ENCODE assay signal across 9 cellular contexts in genomic region chr11:124108158-124108557, GRCh38. TPM values are rescaled to one million over a fixed set of nuclear protein-coding genes. Genes with fewer than 3 reads are reported as not detected.
A peak's percentile ranks its signal among the peaks of the same experiment; 100 is the strongest.
DNase-seq lines count a peak whose midpoint lies in the region; ATAC-seq and TF ChIP-seq lines count a peak whose summit lies in the region.
"Had no signal": no experiment of that assay in that cellular context is flagged by ENCODE, and none has a peak within 500 bp of the region (broad histone marks: within the 10 kb centered on the region; RNA-seq: fewer than 3 reads in every experiment).

No MANE protein-coding gene starts in this region.

- H3K27me3 Mint-ChIP-seq in CD8-positive, alpha-beta T cell (ENCODE audit: low read depth): peaks cover 12% of the 10 kb centered on the region

- TF ChIP-seq CTCF in fibroblast of lung (conservative IDR thresholded peaks at IDR 0.05 in 1 of 2, IDR thresholded peaks at IDR 0.05 in 1 of 2; ENCODE audit: low read depth in 1 of 2, low read length in 2 of 2): peak; percentile 11 to 45
- no peak for TF ChIP-seq CTCF in CD8-positive, alpha-beta T cell (IDR thresholded peaks at IDR 0.05)

- H3K4me3 Mint-ChIP-seq in CD8-positive, alpha-beta T cell: no peak overlapping the region

- peak; percentile 71 for ATAC-seq in GM21529 (IDR thresholded peaks at IDR 0.05; ENCODE audit: unreplicated experiment)
- no peak for ATAC-seq in CD8-positive, alpha-beta T cell
- no peak for ATAC-seq in HG03025 (IDR thresholded peaks at IDR 0.05; ENCODE audit: low FRiP score, unreplicated experiment)

- no peaks in the 10 kb centered on the region for H3K79me2 ChIP-seq in fibroblast of lung (ENCODE audit: control insufficient read depth, insufficient read depth, low read length)

- H4K20me1 ChIP-seq in fibroblast of lung (ENCODE audit: control insufficient read depth, extremely low read depth, insufficient read depth, low read length): no peaks in the 10 kb centered on the region

- no peaks in the 10 kb centered on the region for H3K36me3 Mint-ChIP-seq in CD8-positive, alpha-beta T cell

- no peaks in the 10 kb centered on the region for H3K9me3 ChIP-seq in fibroblast of lung (ENCODE audit: control insufficient read depth, insufficient read depth, low read depth, low read length)
- H3K9me3 ChIP-seq in CD8-positive, alpha-beta T cell (ENCODE audit: low read length): no peaks in the 10 kb centered on the region

- H3K4me1 Mint-ChIP-seq in CD8-positive, alpha-beta T cell (ENCODE audit: low read depth): no peaks in the 10 kb centered on the region

- H3K9ac ChIP-seq in fibroblast of lung (ENCODE audit: insufficient read depth, low read length): no peak overlapping the region
- H3K9ac ChIP-seq: KMS-11 had no signal

- H3K4me3 ChIP-seq in fibroblast of lung (replicated peaks in 1 of 4; ENCODE audit: control extremely low read depth in 1 of 4, insufficient read depth in 1 of 4, low read depth in 3 of 4, low read length in 4 of 4): no peak overlapping the region
- H3K4me3 ChIP-seq in CD8-positive, alpha-beta T cell (ENCODE audit: low read depth, low read length): no peak overlapping the region

- H2AFZ ChIP-seq in fibroblast of lung (ENCODE audit: low read length): no peak overlapping the region

- H3K27ac ChIP-seq in fibroblast of lung (ENCODE audit: insufficient read depth, low read length): no peak overlapping the region
- no peak overlapping the region for H3K27ac ChIP-seq in CD8-positive, alpha-beta T cell (ENCODE audit: low read depth, low read length)
- H3K27ac ChIP-seq: KMS-11 had no signal

- CTCF ChIA-PET in CD8-positive, alpha-beta T cell (lab: Charles Lee): no interaction called here

- no peak overlapping the region for H3K4me2 ChIP-seq in fibroblast of lung (ENCODE audit: extremely low read depth, insufficient read depth, low read length)
- H3K4me2 ChIP-seq: KMS-11 had no signal

- no peaks in the 10 kb centered on the region for H3K9me3 Mint-ChIP-seq in CD8-positive, alpha-beta T cell

- DNase-seq in DMS53 (lab: John Stamatoyannopoulos, UW): peak; percentile 80
- DNase-seq in NCI-H2081 (lab: John Stamatoyannopoulos, UW): peak; percentile 14 to 46
- DNase-seq in fibroblast of lung (ENCODE audit: low read depth in 2 of 2): peak; percentile 28 to 55
- DNase-seq in effector CD8-positive, alpha-beta T cell (lab: John Stamatoyannopoulos, UW): no peak
- DNase-seq in CD8-positive, alpha-beta T cell: no peak
- no peak for DNase-seq in stimulated activated CD8-positive, alpha-beta memory T cell treated with anti-CD3 and anti-CD28 coated beads, Interleukin-4, amount 100 ng/mL, for 48 hours

- no peaks in the 10 kb centered on the region for H3K4me1 ChIP-seq in fibroblast of lung (ENCODE audit: control insufficient read depth, extremely low read depth, insufficient read depth, low read length)
- H3K4me1 ChIP-seq in CD8-positive, alpha-beta T cell (ENCODE audit: insufficient read depth, low read length): no peaks in the 10 kb centered on the region

- no peaks in the 10 kb centered on the region for H3K27me3 ChIP-seq in fibroblast of lung (ENCODE audit: control insufficient read depth, insufficient read depth, low read length)
- H3K27me3 ChIP-seq in CD8-positive, alpha-beta T cell (ENCODE audit: insufficient read depth, low read length): no peaks in the 10 kb centered on the region

- intact Hi-C loops in CD8-positive, alpha-beta T cell (cut with DNase I, micrococcal nuclease): loop anchor here in 1 of 2 experiments (10.0 kb wide), 1 partner anchor 87 kb away; no protein-coding TSS in a partner anchor

- POLR2A ChIA-PET in CD8-positive, alpha-beta T cell (lab: Charles Lee): no interaction called here

- no peak overlapping the region for H3K27ac Mint-ChIP-seq in CD8-positive, alpha-beta T cell

- no peaks in the 10 kb centered on the region for H3K36me3 ChIP-seq in fibroblast of lung (ENCODE audit: control insufficient read depth, insufficient read depth, low read length)
- no peaks in the 10 kb centered on the region for H3K36me3 ChIP-seq in CD8-positive, alpha-beta T cell (ENCODE audit: insufficient read depth, low read length)

RNA-seq across cellular contexts. Expression of gene VWA5A, which starts 7.1 kb away (rescaled TPM):
- total RNA-seq in fibroblast of lung: 18.7 and 22.3 TPM in 2 replicates
- 11.9 and 17.0 TPM in 2 replicates for polyA plus RNA-seq in fibroblast of lung
- polyA plus RNA-seq in fibroblast of lung (2012): 7.9 and 10.2 TPM in 2 replicates
- 6.8 and 8.6 TPM in 2 replicates for polyA minus RNA-seq in fibroblast of lung (ENCODE audit: low replicate concordance)
- 1 to 10 TPM; 1.6 to 1.7 TPM for total RNA-seq in CD8-positive, alpha-beta T cell

Comparison
In these comparisons a context has a peak if more than half of its experiments do, and no peak if none do; other contexts are left out.
1. DNase-seq: peak in DMS53 (single experiment), NCI-H2081 (2 of 2) and fibroblast of lung (2 of 2); none in effector CD8-positive, alpha-beta T cell (single experiment), CD8-positive, alpha-beta T cell (0 of 7) and stimulated activated CD8-positive, alpha-beta memory T cell treated with anti-CD3 and anti-CD28 coated beads, Interleukin-4, amount 100 ng/mL, for 48 hours (single experiment).